ENCODE assay signal across 13 cellular contexts in the genomic region with DNA sequence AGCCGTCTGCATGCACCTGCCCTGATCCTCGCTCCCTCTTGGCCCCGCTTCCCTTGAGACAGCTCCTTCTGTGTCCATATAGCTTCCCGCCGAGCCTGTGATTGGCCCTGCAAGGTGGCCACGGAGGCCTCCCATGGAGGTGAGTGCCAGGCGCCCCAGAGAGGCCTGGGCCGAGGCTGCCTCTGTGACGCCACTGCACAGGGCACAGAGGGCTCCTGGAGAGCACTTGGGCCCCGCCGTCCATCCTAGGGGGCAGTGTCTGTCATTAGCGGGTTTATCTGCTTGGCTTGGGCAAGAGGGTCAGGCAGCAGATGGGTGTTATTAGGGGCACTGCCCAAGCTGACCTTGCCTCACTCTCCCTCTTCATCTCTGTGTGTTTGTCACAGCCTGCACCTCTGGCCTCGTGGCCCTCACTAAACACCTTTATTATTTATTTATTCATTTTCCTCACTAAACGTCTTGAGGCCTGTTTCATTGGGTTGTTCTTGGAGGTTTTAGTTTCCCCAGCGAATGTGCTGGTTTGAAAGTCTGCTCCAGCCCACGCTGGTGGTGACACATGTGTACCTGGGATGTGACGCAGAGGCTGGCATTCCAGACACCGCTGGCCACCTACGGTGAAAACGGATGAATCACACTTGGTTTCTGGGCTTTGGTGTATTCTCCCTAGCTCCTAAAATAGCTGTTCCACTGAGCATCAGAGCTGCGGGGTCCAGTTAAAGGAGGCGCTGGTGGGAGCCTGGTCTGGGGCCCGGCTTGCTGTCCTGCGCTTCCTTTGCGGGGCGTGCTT. TPM values are rescaled to one million over a fixed set of nuclear protein-coding genes. Genes with fewer than 3 reads are reported as not detected.
DNase-seq lines count a peak whose midpoint lies in the region; ATAC-seq, FAIRE-seq and TF ChIP-seq lines count a peak whose summit lies in the region.
"Had no signal": no experiment of that assay in that cellular context is flagged by ENCODE, and none has a peak within 500 bp of the region (broad histone marks: within the 10 kb centered on the region; RNA-seq: fewer than 3 reads in every experiment).

No MANE protein-coding gene starts in this region.

- DNase-seq in A549 (ENCODE audit: low read depth in 1 of 2, low spot score in 1 of 2) (peak; percentile 35 to 42), mammary epithelial cell (peak; percentile 94), osteoblast (ENCODE audit: insufficient read length, low spot score, missing footprints) (peak; percentile 97), Peyer's patch (no peak), NCI-H2171 (lab: John Stamatoyannopoulos, UW) (no peak), GM10248 (ENCODE audit: extremely low spot score) (no peak)
- DNase-seq in effector CD8-positive, alpha-beta T cell (lab: John Stamatoyannopoulos, UW) = no peak
- DNase-seq: activated CD8-positive, alpha-beta memory T cell treated with anti-CD3 and anti-CD28 coated beads, Interleukin-2, amount 50 U/mL, for 48 hours; CD4-positive, CD25-positive, alpha-beta regulatory T cell; naive thymus-derived CD4-positive, alpha-beta T cell; NCI-H510A had no signal

- no TSS peak for BruUV-seq in mammary epithelial cell (replicated peaks; lab: Mats Ljungman, UMichigan)

- TF ChIP-seq RAD21 in A549 (conservative IDR thresholded peaks at IDR 0.05 in 1 of 2, IDR thresholded peaks at IDR 0.05 in 1 of 2) (no peak), Ishikawa (IDR thresholded peaks at IDR 0.05; ENCODE audit: low read depth) (no peak)

- H4K20me1 ChIP-seq in mammary epithelial cell (ENCODE audit: insufficient read depth, low read length) (peaks cover 9% of the 10 kb centered on the region), osteoblast (ENCODE audit: insufficient read depth, low read length) (peaks cover 61% of the 10 kb centered on the region)

- in situ Hi-C loops in mammary epithelial cell (cut with MboI; ENCODE audit: low sequenced_read_pairs in 2 of 2) = no loop called here

- no peaks in the 10 kb centered on the region for H3K36me3 ChIP-seq in mammary epithelial cell (ENCODE audit: insufficient read depth, low read length)
- H3K36me3 ChIP-seq in osteoblast (ENCODE audit: insufficient read depth, low read length) = peaks cover 3% of the 10 kb centered on the region
- H3K36me3 ChIP-seq in Peyer's patch = no peaks in the 10 kb centered on the region

- TF ChIP-seq POLR2A in A549 (IDR thresholded peaks at IDR 0.05; ENCODE audit: low read length) (no peak), Peyer's patch (IDR thresholded peaks at IDR 0.05) (no peak)

- H3K4me3 ChIP-seq in A549 = no peak overlapping the region
- H3K4me3 ChIP-seq in mammary epithelial cell (replicated peaks in 1 of 3; ENCODE audit: insufficient read depth in 1 of 3, low read depth in 2 of 3, low read length in 3 of 3) = no peak overlapping the region
- no peak overlapping the region for H3K4me3 ChIP-seq in osteoblast (ENCODE audit: insufficient read depth, low read length)
- H3K4me3 ChIP-seq in Peyer's patch = no peak overlapping the region
- H3K4me3 ChIP-seq: SK-N-MC had no signal

- ATAC-seq in A549 = peak; percentile 3 to 50; a peak in 3 of 6 replicates
- ATAC-seq: naive thymus-derived CD4-positive, alpha-beta T cell had no signal

- POLR2A ChIA-PET in A549 (lab: Yijun Ruan, JAX) (no interaction called here), GM10248 (lab: Yijun Ruan, JAX) (interaction anchor here (0.6 kb wide), 1 partner anchor 1720 kb away, joined by 3 read pairs; no protein-coding TSS in a partner anchor)

- H3K79me2 ChIP-seq in mammary epithelial cell (ENCODE audit: insufficient read depth, low read length) (peaks cover 97% of the 10 kb centered on the region), osteoblast (ENCODE audit: insufficient read depth, low read length) (peaks cover 95% of the 10 kb centered on the region)

- TF ChIP-seq EP300 in A549 (IDR thresholded peaks at IDR 0.05) (no peak), Ishikawa (IDR thresholded peaks at IDR 0.05; ENCODE audit: borderline replicate concordance) (no peak)

- H3K27me3 ChIP-seq in mammary epithelial cell (ENCODE audit: insufficient read depth, low read length) = no peaks in the 10 kb centered on the region
- no peaks in the 10 kb centered on the region for H3K27me3 ChIP-seq in osteoblast (ENCODE audit: insufficient read depth, low read length)
- H3K27me3 ChIP-seq in Peyer's patch = no peaks in the 10 kb centered on the region

- H3K4me2 ChIP-seq in A549 (peak overlapping the region; percentile 27; the same call in 2 of the 3 replicates), mammary epithelial cell (ENCODE audit: insufficient read depth, low read depth, low read length) (peak overlapping the region; percentile 68), osteoblast (ENCODE audit: insufficient read depth, low read length) (peak overlapping the region; percentile 2)

- CTCF ChIA-PET in A549 (lab: Yijun Ruan, JAX) = interaction anchor here (0.7 to 1.3 kb wide), 3 partner anchors 20 to 1995 kb away, joined by 3 read pairs; no protein-coding TSS in a partner anchor
- CTCF ChIA-PET in mammary epithelial cell (lab: Charles Lee; ENCODE audit: low non-redundant PET) = no interaction called here
- CTCF ChIA-PET in GM10248 (lab: Yijun Ruan, JAX) = no interaction called here

- TF ChIP-seq CTCF in A549 (IDR thresholded peaks at IDR 0.05) (no peak), mammary epithelial cell (conservative IDR thresholded peaks at IDR 0.05 in 1 of 2, IDR thresholded peaks at IDR 0.05 in 1 of 2; ENCODE audit: extremely low read depth in 1 of 2, insufficient read depth in 1 of 2, low read depth in 1 of 2, low read length in 2 of 2) (no peak), osteoblast (IDR thresholded peaks at IDR 0.05; ENCODE audit: extremely low read depth, low read depth, low read length) (no peak), Peyer's patch (IDR thresholded peaks at IDR 0.05) (no peak), GM10248 (IDR thresholded peaks at IDR 0.05; ENCODE audit: control extremely low read depth, extremely low read depth, low read depth, missing control alignments) (no peak)

- no peaks in the 10 kb centered on the region for H3K9me3 ChIP-seq in A549
- no peaks in the 10 kb centered on the region for H3K9me3 ChIP-seq in mammary epithelial cell (replicated peaks; ENCODE audit: insufficient read depth, low read length)
- no peaks in the 10 kb centered on the region for H3K9me3 ChIP-seq in osteoblast (ENCODE audit: low read depth, low read length)
- H3K9me3 ChIP-seq in Peyer's patch = no peaks in the 10 kb centered on the region

- WGBS in A549 (ENCODE audit: missing lambda C conversion rate) = 71% methylated on average over 25 of the region's 26 CpGs
- 49% methylated on average over 25 of the region's 26 CpGs for WGBS in mammary epithelial cell (ENCODE audit: low coverage, missing lambda C conversion rate)

- H2AFZ ChIP-seq in mammary epithelial cell (ENCODE audit: low read depth, low read length) (no peak overlapping the region), osteoblast (ENCODE audit: low read length) (no peak overlapping the region)

- H3K9ac ChIP-seq in mammary epithelial cell (ENCODE audit: insufficient read depth, low read length) = peak overlapping the region; percentile 67

- H3K27ac ChIP-seq in A549 (peak overlapping the region; percentile 28 to 42; a peak in 3 of 6 replicates), mammary epithelial cell (ENCODE audit: insufficient read depth, low read depth, low read length) (peak overlapping the region; percentile 71), osteoblast (ENCODE audit: low read depth, low read length) (peak overlapping the region; percentile 69), Peyer's patch (no peak overlapping the region)
- H3K27ac ChIP-seq: SK-N-MC had no signal

- dilution Hi-C loops in mammary epithelial cell (cut with HindIII; ENCODE audit: low sequenced_read_pairs) = no loop called here

- H3K4me1 ChIP-seq in A549 (peaks cover 14% of the 10 kb centered on the region; the same call in 2 of the 3 replicates), mammary epithelial cell (ENCODE audit: insufficient read depth, low read length) (peaks cover 24% of the 10 kb centered on the region), osteoblast (ENCODE audit: insufficient read depth, low read length) (peaks cover 21% of the 10 kb centered on the region), Peyer's patch (peaks cover 0 to 42% (median under 1%) of the 10 kb centered on the region in 4 donors)

- intact Hi-C loops in mammary epithelial cell (cut with micrococcal nuclease) = no loop called here

- no peak for FAIRE-seq in A549 (lab: Jason Lieb, UNC)

TF ChIP-seq in A549, 52 proteins besides CTCF, POLR2A, EP300 and RAD21:
- TF ChIP-seq FOSL2 (IDR thresholded peaks at IDR 0.05) = no peak
- TF ChIP-seq FOSL2 (CRISPR knock-in tag; IDR thresholded peaks at IDR 0.05) = peak; percentile 34
- no peak for TF ChIP-seq PHF8 (IDR thresholded peaks at IDR 0.05; ENCODE audit: borderline replicate concordance, low read depth)

TF ChIP-seq in Ishikawa, 13 proteins besides CTCF, POLR2A, EP300 and RAD21:
- TF ChIP-seq TAF1 (IDR thresholded peaks at IDR 0.05; ENCODE audit: low read depth) (no peak), CREB1 (IDR thresholded peaks at IDR 0.05; ENCODE audit: low read depth) (no peak), YY1 (IDR thresholded peaks at IDR 0.05; ENCODE audit: low read depth) (no peak), NFIC (IDR thresholded peaks at IDR 0.05) (no peak), EGR1 (IDR thresholded peaks at IDR 0.05) (0 out of 2 replicates have a peak, but pooled peaks have one; percentile 11)

RNA-seq across cellular contexts. Expression of a gene that starts 5.9 kb away (rescaled TPM):
- 28.7 and 29.0 TPM in 2 replicates for polyA plus RNA-seq in A549 (2011; rRNA removed)
- 52.6 and 58.6 TPM in 2 replicates for polyA plus RNA-seq in A549 (2012; cell fraction: cytosol; rRNA removed)
- polyA plus RNA-seq in A549 (2012; cell fraction: nucleus; rRNA removed) = 49.6 and 65.5 TPM in 2 replicates
- 29.1 to 34.1 TPM (median 33.0 TPM) in 3 replicates for polyA plus RNA-seq in A549 (2017; fragmentation: RNase III; extraction: RNeasy Plus Mini Kit Qiagen cat#74134 plus additional on column Dnase treatment)
- polyA minus RNA-seq in A549 (2011; rRNA and poly(A)+ RNA removed) = 11.0 and 13.4 TPM in 2 replicates
- 10 to 100 TPM; 64.2 to 65.7 TPM for total RNA-seq in mammary epithelial cell
- 156 TPM for polyA plus RNA-seq in mammary epithelial cell
- 43.7 TPM for polyA minus RNA-seq in mammary epithelial cell
- total RNA-seq in osteoblast = 36.9 and 39.8 TPM in 2 replicates
- 10 to 100 TPM; 40.3 to 81.2 (median 59.0) TPM for total RNA-seq in Peyer's patch

RNA-seq across cellular contexts. Expression of a gene that starts 6.3 kb away (rescaled TPM):
- polyA plus RNA-seq in A549 (2011; rRNA removed) (23.0 and 23.2 TPM in 2 replicates), A549 (2017; fragmentation: RNase III; extraction: RNeasy Plus Mini Kit Qiagen cat#74134 plus additional on column Dnase treatment) (26.3 to 28.1 TPM (median 27.4 TPM) in 3 replicates), mammary epithelial cell (23.4 TPM)
- polyA plus RNA-seq in A549 (2012; cell fraction: cytosol; rRNA removed) = 31.5 and 45.8 TPM in 2 replicates
- polyA plus RNA-seq in A549 (2012; cell fraction: nucleus; rRNA removed) = 75.2 and 79.2 TPM in 2 replicates
- 17.3 and 19.5 TPM in 2 replicates for polyA minus RNA-seq in A549 (2011; rRNA and poly(A)+ RNA removed)
- total RNA-seq in mammary epithelial cell (10 to 100 TPM in 1 of 2 donors, 1 to 10 TPM in 1; 5.2 to 35.4 TPM), osteoblast (4.3 and 5.0 TPM in 2 replicates), Peyer's patch (10 to 100 TPM; 11.6 to 42.9 (median 16.2) TPM)
- polyA minus RNA-seq in mammary epithelial cell = 43.1 TPM

Comparison
In these comparisons a context has a peak if more than half of its experiments do, and no peak if none do; other contexts are left out.
1. DNase-seq: peak in A549 (2 of 2), mammary epithelial cell (single experiment) and osteoblast (single experiment); none in Peyer's patch (0 of 3), NCI-H2171 (single experiment), effector CD8-positive, alpha-beta T cell (single experiment) and GM10248 (single experiment).
2. H3K27ac ChIP-seq: peak in A549 (2 of 2), mammary epithelial cell (single experiment) and osteoblast (single experiment); none in Peyer's patch (0 of 4).
3. H3K4me2 ChIP-seq: peak in every context shown above with its lines; median percentile 68 in mammary epithelial cell; 27 in A549; 2 in osteoblast.